Comparison of ENCODE assay signal across 1 cellular context in the genomic region with DNA sequence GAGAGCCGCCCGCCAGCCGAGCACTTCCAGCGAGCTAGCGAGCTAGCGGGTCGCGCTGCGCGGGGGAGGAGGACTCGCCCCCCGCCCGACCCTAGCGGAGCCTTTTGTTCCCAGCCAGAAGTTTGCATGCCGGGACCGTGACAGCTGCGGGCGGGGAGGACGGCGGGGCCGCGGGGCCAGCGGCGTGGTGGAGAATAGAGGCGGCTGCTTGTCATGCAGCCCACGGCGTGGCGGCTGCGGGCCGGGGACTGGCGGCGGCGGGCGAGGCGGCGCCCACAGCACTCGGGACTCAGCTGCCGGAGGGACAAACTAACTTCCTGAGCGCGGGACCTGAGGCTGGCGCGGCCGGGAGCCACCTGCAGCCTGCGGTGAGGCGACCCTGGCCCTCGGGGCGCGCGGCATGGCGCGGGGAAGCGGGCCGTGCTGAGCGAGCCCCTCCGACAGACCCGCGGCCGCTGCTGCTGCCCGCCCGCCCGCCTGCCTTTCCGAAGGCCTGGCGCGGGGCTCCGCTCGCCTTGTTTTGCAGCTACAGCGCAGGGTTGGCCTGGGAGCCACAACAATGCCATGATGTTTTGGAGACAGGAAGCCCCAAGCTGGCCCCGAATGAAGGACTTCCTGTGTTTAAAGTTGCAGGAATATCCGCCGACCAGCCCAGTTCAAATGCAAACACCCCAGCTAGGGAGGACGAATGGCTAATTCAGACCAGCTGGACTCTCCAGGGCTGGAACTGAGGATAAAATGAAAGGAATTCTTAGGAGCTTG.
TF ChIP-seq lines count a peak whose summit lies in the region.

No MANE protein-coding gene starts in this region.

TF ChIP-seq in HepG2, 621 proteins besides CTCF, POLR2A, EP300 and RAD21 (continued from another document):
- TF ChIP-seq, protein P1, sequence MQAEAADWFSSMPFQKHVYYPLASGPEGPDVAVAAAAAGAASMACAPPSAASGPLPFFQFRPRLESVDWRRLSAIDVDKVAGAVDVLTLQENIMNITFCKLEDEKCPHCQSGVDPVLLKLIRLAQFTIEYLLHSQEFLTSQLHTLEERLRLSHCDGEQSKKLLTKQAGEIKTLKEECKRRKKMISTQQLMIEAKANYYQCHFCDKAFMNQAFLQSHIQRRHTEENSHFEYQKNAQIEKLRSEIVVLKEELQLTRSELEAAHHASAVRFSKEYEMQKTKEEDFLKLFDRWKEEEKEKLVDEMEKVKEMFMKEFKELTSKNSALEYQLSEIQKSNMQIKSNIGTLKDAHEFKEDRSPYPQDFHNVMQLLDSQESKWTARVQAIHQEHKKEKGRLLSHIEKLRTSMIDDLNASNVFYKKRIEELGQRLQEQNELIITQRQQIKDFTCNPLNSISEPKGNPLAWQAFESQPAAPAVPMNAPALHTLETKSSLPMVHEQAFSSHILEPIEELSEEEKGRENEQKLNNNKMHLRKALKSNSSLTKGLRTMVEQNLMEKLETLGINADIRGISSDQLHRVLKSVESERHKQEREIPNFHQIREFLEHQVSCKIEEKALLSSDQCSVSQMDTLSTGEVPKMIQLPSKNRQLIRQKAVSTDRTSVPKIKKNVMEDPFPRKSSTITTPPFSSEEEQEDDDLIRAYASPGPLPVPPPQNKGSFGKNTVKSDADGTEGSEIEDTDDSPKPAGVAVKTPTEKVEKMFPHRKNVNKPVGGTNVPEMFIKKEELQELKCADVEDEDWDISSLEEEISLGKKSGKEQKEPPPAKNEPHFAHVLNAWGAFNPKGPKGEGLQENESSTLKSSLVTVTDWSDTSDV (CRISPR knock-in tag; IDR thresholded peaks at IDR 0.05): no peak
- TF ChIP-seq GABPA (IDR thresholded peaks at IDR 0.05; ENCODE audit: low read depth, low read length) (peak; percentile 54), GABPA (CRISPR knock-in tag; IDR thresholded peaks at IDR 0.05; ENCODE audit: low read depth) (peak; percentile 82), JUNB (CRISPR knock-in tag; IDR thresholded peaks at IDR 0.05; ENCODE audit: borderline replicate concordance) (no peak), CBX1 (IDR thresholded peaks at IDR 0.05; ENCODE audit: low read depth) (no peak), YEATS4 (CRISPR knock-in tag; IDR thresholded peaks at IDR 0.05; ENCODE audit: borderline replicate concordance) (0 out of 2 replicates have a peak, but pooled peaks have one; percentile 38), HOXA3 (CRISPR knock-in tag; IDR thresholded peaks at IDR 0.05) (0 out of 2 replicates have a peak, but pooled peaks have one; percentile 3), ZNF709 (CRISPR knock-in tag; IDR thresholded peaks at IDR 0.05) (no peak), GABPB1 (CRISPR knock-in tag; IDR thresholded peaks at IDR 0.05) (peak; percentile 20; the same call in 1 of the 2 replicates), ZNF607 (CRISPR knock-in tag; IDR thresholded peaks at IDR 0.05; ENCODE audit: borderline replicate concordance) (0 out of 2 replicates have a peak, but pooled peaks have one; percentile 64), MAFG (CRISPR knock-in tag; IDR thresholded peaks at IDR 0.05) (no peak), ZKSCAN8 (CRISPR knock-in tag; IDR thresholded peaks at IDR 0.05; ENCODE audit: borderline replicate concordance) (no peak), ZNF382 (CRISPR knock-in tag; IDR thresholded peaks at IDR 0.05; ENCODE audit: borderline replicate concordance) (no peak), ZNF343 (CRISPR knock-in tag; IDR thresholded peaks at IDR 0.05) (peak; percentile 69; the same call in 1 of the 2 replicates), TARDBP (CRISPR knock-in tag; IDR thresholded peaks at IDR 0.05) (0 out of 2 replicates have a peak, but pooled peaks have one; percentile 20), TBL1XR1 (IDR thresholded peaks at IDR 0.05; ENCODE audit: borderline replicate concordance, low read length, partially characterized antibody) (no peak), ZNF253 (CRISPR knock-in tag; IDR thresholded peaks at IDR 0.05; ENCODE audit: borderline replicate concordance) (0 out of 2 replicates have a peak, but pooled peaks have one; percentile 42), PHF8 (CRISPR knock-in tag; IDR thresholded peaks at IDR 0.05) (peak; percentile 61), SP4 (CRISPR knock-in tag; IDR thresholded peaks at IDR 0.05) (peak; percentile 63), FOXM1 (CRISPR knock-in tag; IDR thresholded peaks at IDR 0.05) (peak; percentile 29; the same call in 1 of the 2 replicates)
- TF ChIP-seq, protein P2, sequence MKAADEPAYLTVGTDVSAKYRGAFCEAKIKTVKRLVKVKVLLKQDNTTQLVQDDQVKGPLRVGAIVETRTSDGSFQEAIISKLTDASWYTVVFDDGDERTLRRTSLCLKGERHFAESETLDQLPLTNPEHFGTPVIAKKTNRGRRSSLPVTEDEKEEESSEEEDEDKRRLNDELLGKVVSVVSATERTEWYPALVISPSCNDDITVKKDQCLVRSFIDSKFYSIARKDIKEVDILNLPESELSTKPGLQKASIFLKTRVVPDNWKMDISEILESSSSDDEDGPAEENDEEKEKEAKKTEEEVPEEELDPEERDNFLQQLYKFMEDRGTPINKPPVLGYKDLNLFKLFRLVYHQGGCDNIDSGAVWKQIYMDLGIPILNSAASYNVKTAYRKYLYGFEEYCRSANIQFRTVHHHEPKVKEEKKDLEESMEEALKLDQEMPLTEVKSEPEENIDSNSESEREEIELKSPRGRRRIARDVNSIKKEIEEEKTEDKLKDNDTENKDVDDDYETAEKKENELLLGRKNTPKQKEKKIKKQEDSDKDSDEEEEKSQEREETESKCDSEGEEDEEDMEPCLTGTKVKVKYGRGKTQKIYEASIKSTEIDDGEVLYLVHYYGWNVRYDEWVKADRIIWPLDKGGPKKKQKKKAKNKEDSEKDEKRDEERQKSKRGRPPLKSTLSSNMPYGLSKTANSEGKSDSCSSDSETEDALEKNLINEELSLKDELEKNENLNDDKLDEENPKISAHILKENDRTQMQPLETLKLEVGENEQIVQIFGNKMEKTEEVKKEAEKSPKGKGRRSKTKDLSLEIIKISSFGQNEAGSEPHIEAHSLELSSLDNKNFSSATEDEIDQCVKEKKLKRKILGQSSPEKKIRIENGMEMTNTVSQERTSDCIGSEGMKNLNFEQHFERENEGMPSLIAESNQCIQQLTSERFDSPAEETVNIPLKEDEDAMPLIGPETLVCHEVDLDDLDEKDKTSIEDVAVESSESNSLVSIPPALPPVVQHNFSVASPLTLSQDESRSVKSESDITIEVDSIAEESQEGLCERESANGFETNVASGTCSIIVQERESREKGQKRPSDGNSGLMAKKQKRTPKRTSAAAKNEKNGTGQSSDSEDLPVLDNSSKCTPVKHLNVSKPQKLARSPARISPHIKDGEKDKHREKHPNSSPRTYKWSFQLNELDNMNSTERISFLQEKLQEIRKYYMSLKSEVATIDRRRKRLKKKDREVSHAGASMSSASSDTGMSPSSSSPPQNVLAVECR (CRISPR knock-in tag; IDR thresholded peaks at IDR 0.05; ENCODE audit: borderline replicate concordance): peak; percentile 81
- TF ChIP-seq, protein P3, sequence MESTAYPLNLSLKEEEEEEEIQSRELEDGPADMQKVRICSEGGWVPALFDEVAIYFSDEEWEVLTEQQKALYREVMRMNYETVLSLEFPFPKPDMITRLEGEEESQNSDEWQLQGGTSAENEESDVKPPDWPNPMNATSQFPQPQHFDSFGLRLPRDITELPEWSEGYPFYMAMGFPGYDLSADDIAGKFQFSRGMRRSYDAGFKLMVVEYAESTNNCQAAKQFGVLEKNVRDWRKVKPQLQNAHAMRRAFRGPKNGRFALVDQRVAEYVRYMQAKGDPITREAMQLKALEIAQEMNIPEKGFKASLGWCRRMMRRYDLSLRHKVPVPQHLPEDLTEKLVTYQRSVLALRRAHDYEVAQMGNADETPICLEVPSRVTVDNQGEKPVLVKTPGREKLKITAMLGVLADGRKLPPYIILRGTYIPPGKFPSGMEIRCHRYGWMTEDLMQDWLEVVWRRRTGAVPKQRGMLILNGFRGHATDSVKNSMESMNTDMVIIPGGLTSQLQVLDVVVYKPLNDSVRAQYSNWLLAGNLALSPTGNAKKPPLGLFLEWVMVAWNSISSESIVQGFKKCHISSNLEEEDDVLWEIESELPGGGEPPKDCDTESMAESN (CRISPR knock-in tag; conservative IDR thresholded peaks at IDR 0.05): 0 out of 2 replicates have a peak, but pooled peaks have one; percentile 61
- TF ChIP-seq, protein P4, sequence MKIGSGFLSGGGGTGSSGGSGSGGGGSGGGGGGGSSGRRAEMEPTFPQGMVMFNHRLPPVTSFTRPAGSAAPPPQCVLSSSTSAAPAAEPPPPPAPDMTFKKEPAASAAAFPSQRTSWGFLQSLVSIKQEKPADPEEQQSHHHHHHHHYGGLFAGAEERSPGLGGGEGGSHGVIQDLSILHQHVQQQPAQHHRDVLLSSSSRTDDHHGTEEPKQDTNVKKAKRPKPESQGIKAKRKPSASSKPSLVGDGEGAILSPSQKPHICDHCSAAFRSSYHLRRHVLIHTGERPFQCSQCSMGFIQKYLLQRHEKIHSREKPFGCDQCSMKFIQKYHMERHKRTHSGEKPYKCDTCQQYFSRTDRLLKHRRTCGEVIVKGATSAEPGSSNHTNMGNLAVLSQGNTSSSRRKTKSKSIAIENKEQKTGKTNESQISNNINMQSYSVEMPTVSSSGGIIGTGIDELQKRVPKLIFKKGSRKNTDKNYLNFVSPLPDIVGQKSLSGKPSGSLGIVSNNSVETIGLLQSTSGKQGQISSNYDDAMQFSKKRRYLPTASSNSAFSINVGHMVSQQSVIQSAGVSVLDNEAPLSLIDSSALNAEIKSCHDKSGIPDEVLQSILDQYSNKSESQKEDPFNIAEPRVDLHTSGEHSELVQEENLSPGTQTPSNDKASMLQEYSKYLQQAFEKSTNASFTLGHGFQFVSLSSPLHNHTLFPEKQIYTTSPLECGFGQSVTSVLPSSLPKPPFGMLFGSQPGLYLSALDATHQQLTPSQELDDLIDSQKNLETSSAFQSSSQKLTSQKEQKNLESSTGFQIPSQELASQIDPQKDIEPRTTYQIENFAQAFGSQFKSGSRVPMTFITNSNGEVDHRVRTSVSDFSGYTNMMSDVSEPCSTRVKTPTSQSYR (CRISPR knock-in tag; IDR thresholded peaks at IDR 0.05; ENCODE audit: borderline replicate concordance): peak; percentile 28; the same call in 1 of the 2 replicates
- TF ChIP-seq, protein P5, sequence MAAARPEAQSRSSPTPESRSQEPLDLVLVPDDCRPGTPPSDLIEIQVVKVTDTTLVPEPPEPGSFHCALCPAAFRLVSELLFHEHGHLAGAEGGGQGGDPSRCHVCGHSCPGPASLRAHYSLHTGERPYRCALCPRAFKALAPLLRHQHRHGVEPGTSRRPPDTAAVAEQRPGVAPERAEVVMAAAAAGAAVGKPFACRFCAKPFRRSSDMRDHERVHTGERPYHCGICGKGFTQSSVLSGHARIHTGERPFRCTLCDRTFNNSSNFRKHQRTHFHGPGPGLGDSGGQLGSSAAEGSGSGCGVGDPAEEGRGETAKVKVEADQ (CRISPR knock-in tag; IDR thresholded peaks at IDR 0.05; ENCODE audit: borderline replicate concordance): no peak
